18 cellular contexts compared by ENCODE assay signal in genomic region chr17:67696853-67697505, GRCh38.
A peak's percentile ranks its signal among the peaks of the same experiment; 100 is the strongest.
DNase-seq lines count a peak whose midpoint lies in the region; ATAC-seq, FAIRE-seq and TF ChIP-seq lines count a peak whose summit lies in the region.
"Had no signal": no experiment of that assay in that cellular context is flagged by ENCODE, and none has a peak within 500 bp of the region (broad histone marks: within the 10 kb centered on the region; RNA-seq: fewer than 3 reads in every experiment).

No MANE protein-coding gene starts in this region.

- no peak for ATAC-seq in GM19351 (IDR thresholded peaks at IDR 0.05; ENCODE audit: unreplicated experiment)
- ATAC-seq: PC-3 had no signal

- no peak for FAIRE-seq in D721Med (lab: Jason Lieb, UNC)

- TF ChIP-seq CTCF in D721Med (IDR thresholded peaks at IDR 0.05; ENCODE audit: insufficient read depth, missing control alignments), result no peak

- DNase-seq in DMS53 (lab: John Stamatoyannopoulos, UW), result peak; percentile 81
- peak; percentile 73 for DNase-seq in NCI-H1105 treated with DMSO at 0.1 percent for 48 hours (lab: John Stamatoyannopoulos, UW)
- peak; percentile 64 for DNase-seq in NCI-H345 treated with DMSO at 0.1 percent for 48 hours (lab: John Stamatoyannopoulos, UW; ENCODE audit: unreplicated experiment)
- DNase-seq in kidney tubule cell (ENCODE audit: low spot score), result peak; percentile 6
- no peak for DNase-seq in hypothalamus (lab: John Stamatoyannopoulos, UW)
- no peak for DNase-seq in D721Med (ENCODE audit: insufficient read length, low spot score)
- DNase-seq: activated CD4-positive, alpha-beta T cell treated with anti-CD3 and anti-CD28 coated beads, Interleukin-2, amount 50 U/mL, for 1 hour; activated CD8-positive, alpha-beta memory T cell treated with anti-CD3 and anti-CD28 coated beads, Interleukin-2, amount 50 U/mL, for 4 hours; activated effector memory CD4-positive, alpha-beta T cell treated with anti-CD3 and anti-CD28 coated beads, Interleukin-2, amount 50 U/mL, for 16 hours; amniotic stem cell; dorsolateral prefrontal cortex; HFFc6; MM.1S; NCI-H446; nephron progenitor cell; PC-3; stomach had no signal

Comparison
In these comparisons a context has a peak if more than half of its experiments do, and no peak if none do; other contexts are left out.
1. DNase-seq: peak in DMS53 (single experiment), NCI-H1105 treated with DMSO at 0.1 percent for 48 hours (single experiment), NCI-H345 treated with DMSO at 0.1 percent for 48 hours (single experiment) and kidney tubule cell (single experiment); none in hypothalamus (0 of 51) and D721Med (single experiment).